1 cellular context compared by ENCODE assay signal in genomic region chr1:50968884-50969610, GRCh38.
A peak's percentile ranks its signal among the peaks of the same experiment; 100 is the strongest.
TF ChIP-seq lines count a peak whose summit lies in the region.

No MANE protein-coding gene starts in this region.

TF ChIP-seq in GM12878, 131 proteins besides CTCF, POLR2A, EP300 and RAD21:
- TF ChIP-seq MLLT1 (IDR thresholded peaks at IDR 0.05) (peak; percentile 47; the same call in 1 of the 2 replicates), FOXM1 (IDR thresholded peaks at IDR 0.05; ENCODE audit: low read depth, low read length) (0 out of 2 replicates have a peak, but pooled peaks have one; percentile 44), IKZF1 (conservative IDR thresholded peaks at IDR 0.05) (peak; percentile 47), RUNX3 (IDR thresholded peaks at IDR 0.05; ENCODE audit: low read length) (no peak; the same call in 1 of the 2 replicates), MYC (IDR thresholded peaks at IDR 0.05; ENCODE audit: insufficient read depth, insufficient read length, insufficient replicate concordance, low read length, severe bottlenecking) (no peak), BCL11A (IDR thresholded peaks at IDR 0.05; ENCODE audit: low read depth, low read length) (no peak), TAF1 (IDR thresholded peaks at IDR 0.05; ENCODE audit: borderline replicate concordance, low read depth, low read length) (peak; percentile 8; the same call in 1 of the 2 replicates), YY1 (IDR thresholded peaks at IDR 0.05; ENCODE audit: low read depth, low read length) (0 out of 2 replicates have a peak, but pooled peaks have one; percentile 9), KDM1A (IDR thresholded peaks at IDR 0.05; ENCODE audit: borderline replicate concordance) (no peak), SUPT20H (IDR thresholded peaks at IDR 0.05; ENCODE audit: borderline replicate concordance, control insufficient read depth, low read depth, low read length) (no peak), BHLHE40 (IDR thresholded peaks at IDR 0.05; ENCODE audit: borderline replicate concordance in 1 of 2, low read depth in 2 of 2, low read length in 1 of 2) (peak in 1 of 2 experiments; percentile 37; a peak in 1 of 4 replicates), NR2C2 (IDR thresholded peaks at IDR 0.05; ENCODE audit: borderline replicate concordance, control insufficient read depth, insufficient read length, low read depth) (no peak), TCF3 (IDR thresholded peaks at IDR 0.05; ENCODE audit: borderline replicate concordance, insufficient read depth, low read depth, low read length) (0 out of 2 replicates have a peak, but pooled peaks have one; percentile 11), POU2F2 (IDR thresholded peaks at IDR 0.05; ENCODE audit: borderline replicate concordance, low read depth, low read length) (0 out of 3 replicates have a peak, but pooled peaks have one; percentile 31), ZNF217 (IDR thresholded peaks at IDR 0.05) (0 out of 2 replicates have a peak, but pooled peaks have one; percentile 34), NFXL1 (IDR thresholded peaks at IDR 0.05; ENCODE audit: borderline replicate concordance) (no peak), GATAD2B (conservative IDR thresholded peaks at IDR 0.05; ENCODE audit: low read depth) (0 out of 2 replicates have a peak, but pooled peaks have one; percentile 55), EED (IDR thresholded peaks at IDR 0.05; ENCODE audit: low read depth) (0 out of 2 replicates have a peak, but pooled peaks have one; percentile 18), E2F8 (IDR thresholded peaks at IDR 0.05; ENCODE audit: low read depth, partially characterized antibody) (no peak), ZNF687 (IDR thresholded peaks at IDR 0.05) (no peak), CBX5 (IDR thresholded peaks at IDR 0.05; ENCODE audit: low read depth) (0 out of 2 replicates have a peak, but pooled peaks have one; percentile 12)
